ENCODE assay signal across 18 cellular contexts in genomic region chr2:41709702-41710599, GRCh38.
DNase-seq lines count a peak whose midpoint lies in the region; ATAC-seq and TF ChIP-seq lines count a peak whose summit lies in the region.
"Had no signal": no experiment of that assay in that cellular context is flagged by ENCODE, and none has a peak within 500 bp of the region (broad histone marks: within the 10 kb centered on the region; RNA-seq: fewer than 3 reads in every experiment).

No MANE protein-coding gene starts in this region.

- no peak for TF ChIP-seq POLR2A in IMR-90 (IDR thresholded peaks at IDR 0.05; ENCODE audit: low read depth, low read length)
- no peak for TF ChIP-seq POLR2A in adrenal gland (IDR thresholded peaks at IDR 0.05)

- no peak for TF ChIP-seq RAD21 in IMR-90 (IDR thresholded peaks at IDR 0.05; ENCODE audit: low read length)

- H3T11ph ChIP-seq in H9 (ENCODE audit: low read length), result no peak overlapping the region

- H3K9me3 ChIP-seq in IMR-90 (ENCODE audit: control insufficient read depth, insufficient read depth, low read length) (no peaks in the 10 kb centered on the region), H9 (ENCODE audit: control insufficient read depth, low read depth, low read length) (no peaks in the 10 kb centered on the region), adrenal gland (replicated peaks in 1 of 3) (no peaks in the 10 kb centered on the region)
- H3K9me3 ChIP-seq: esophagus muscularis mucosa, sigmoid colon had no signal

- no peak overlapping the region for H3K4me3 ChIP-seq in IMR-90 (ENCODE audit: insufficient read depth, low read depth, low read length)
- no peak overlapping the region for H3K4me3 ChIP-seq in epithelial cell of esophagus (ENCODE audit: low read length)
- no peak overlapping the region for H3K4me3 ChIP-seq in adrenal gland
- H3K4me3 ChIP-seq: esophagus muscularis mucosa, sigmoid colon had no signal

- H3K27ac Mint-ChIP-seq in H9, result no peak overlapping the region
- H3K27ac Mint-ChIP-seq: activated CD8-positive, alpha-beta memory T cell treated with anti-CD3 and anti-CD28 coated beads, Interleukin-2, amount 10 ng/mL, durations not matched to agents 7 days and 5 days; CD4-positive, CD25-positive, alpha-beta regulatory T cell; naive thymus-derived CD4-positive, alpha-beta T cell had no signal

- intact Hi-C loops in IMR-90 (cut with micrococcal nuclease), result loop anchor here (5.0 kb wide), 1 partner anchor 1803 kb away; no protein-coding TSS in a partner anchor
- intact Hi-C loops in adrenal gland (cut with DNase I), result no loop called here

- CTCF ChIA-PET in IMR-90 (lab: Yijun Ruan, JAX), result no interaction called here

- no peaks in the 10 kb centered on the region for H3K36me3 Mint-ChIP-seq in H9 (ENCODE audit: insufficient read depth in 1 of 3, low read depth in 3 of 3)
- H3K36me3 Mint-ChIP-seq: activated CD8-positive, alpha-beta memory T cell treated with anti-CD3 and anti-CD28 coated beads, Interleukin-2, amount 10 ng/mL, durations not matched to agents 7 days and 5 days; CD4-positive, CD25-positive, alpha-beta regulatory T cell; naive thymus-derived CD4-positive, alpha-beta T cell had no signal

- H4K20me1 ChIP-seq in IMR-90 (ENCODE audit: insufficient read depth, low read length) (no peaks in the 10 kb centered on the region), H9 (ENCODE audit: control insufficient read depth, insufficient read depth, insufficient read length) (no peaks in the 10 kb centered on the region)

- POLR2A ChIA-PET in IMR-90 (lab: Charles Lee; ENCODE audit: unreplicated experiment), result no interaction called here

- no CpG with 5 or more reads among the region's 10 CpGs for WGBS in IMR-90 (ENCODE audit: extremely low coverage in 2 of 2, insufficient read length in 1 of 2), 2 experiments
- no CpG with 5 or more reads among the region's 10 CpGs for WGBS in H9 (ENCODE audit: extremely low coverage, insufficient read length, low lambda C conversion rate)
- 49 to 62% (median 61%) methylated on average over 10 of the region's 10 CpGs for WGBS in adrenal gland, 4 donors

- peak overlapping the region; percentile 44; the same call in 1 of the 2 replicates for H3K18ac ChIP-seq in IMR-90 (ENCODE audit: low read depth, low read length)
- H3K18ac ChIP-seq in H9 (ENCODE audit: insufficient read length, low read depth, low read length), result no peak overlapping the region

- in situ Hi-C loops in IMR-90 (cut with MboI; ENCODE audit: low sequenced_read_pairs), result loop anchor here (25.0 kb wide), 1 partner anchor 1798 kb away; no protein-coding TSS in a partner anchor

- H3K4me1 Mint-ChIP-seq in H9, result peaks cover 0 to 3% of the 10 kb centered on the region in 2 experiments; a peak in 1 of 4 replicates
- H3K4me1 Mint-ChIP-seq: CD4-positive, CD25-positive, alpha-beta regulatory T cell; naive thymus-derived CD4-positive, alpha-beta T cell had no signal

- H3K4me2 ChIP-seq in IMR-90 (ENCODE audit: low read depth, low read length), result no peak overlapping the region
- H3K4me2 ChIP-seq in H9 (ENCODE audit: insufficient read depth, insufficient read length, low read length), result no peak overlapping the region

- TF ChIP-seq CTCF in IMR-90 (conservative IDR thresholded peaks at IDR 0.05; ENCODE audit: low read depth, low read length) (no peak), epithelial cell of esophagus (IDR thresholded peaks at IDR 0.05; ENCODE audit: insufficient read depth, low read depth, low read length, missing control alignments) (no peak), H9 (conservative IDR thresholded peaks at IDR 0.05) (no peak), adrenal gland (IDR thresholded peaks at IDR 0.05) (no peak)

- dilution Hi-C loops in IMR-90 (cut with HindIII; ENCODE audit: low sequenced_read_pairs, unreplicated experiment), result no loop called here

- ATAC-seq in GM18508 (IDR thresholded peaks at IDR 0.05; ENCODE audit: insufficient read depth, unreplicated experiment) (peak; percentile 51), GM21360 (IDR thresholded peaks at IDR 0.05; ENCODE audit: unreplicated experiment) (peak; percentile 33), IMR-90 (ENCODE audit: low read depth) (no peak)
- ATAC-seq: activated CD8-positive, alpha-beta memory T cell treated with anti-CD3 and anti-CD28 coated beads, Interleukin-2, amount 10 ng/mL, durations not matched to agents 7 days and 5 days; left ventricle myocardium superior; naive thymus-derived CD4-positive, alpha-beta T cell had no signal

- H4K5ac ChIP-seq in IMR-90 (ENCODE audit: low read depth, low read length) (no peak overlapping the region), H9 (ENCODE audit: insufficient read length, low read depth, low read length) (no peak overlapping the region)

- no peaks in the 10 kb centered on the region for H3K23me2 ChIP-seq in H9 (ENCODE audit: insufficient read length, low read depth, low read length, poor library complexity, severe bottlenecking)

- H3K4me1 ChIP-seq in IMR-90 (ENCODE audit: control insufficient read depth, insufficient read depth, low read length) (peaks cover 4% of the 10 kb centered on the region; the same call in 1 of the 2 replicates), H9 (ENCODE audit: insufficient read depth, low read length) (no peaks in the 10 kb centered on the region), adrenal gland (replicated peaks in 1 of 2) (peaks cover 0 to 1% of the 10 kb centered on the region in 2 donors)
- H3K4me1 ChIP-seq: sigmoid colon had no signal

- H2AK5ac ChIP-seq in IMR-90 (ENCODE audit: low read depth, low read length) (no peak overlapping the region), H9 (ENCODE audit: insufficient read length, low read length) (no peak overlapping the region)

- no peaks in the 10 kb centered on the region for H3K9me3 Mint-ChIP-seq in H9
- H3K9me3 Mint-ChIP-seq: CD4-positive, CD25-positive, alpha-beta regulatory T cell had no signal

- no peaks in the 10 kb centered on the region; the same call in 1 of the 2 replicates for H3K27me3 ChIP-seq in IMR-90 (ENCODE audit: control insufficient read depth, insufficient read depth, low read length)
- no peaks in the 10 kb centered on the region for H3K27me3 ChIP-seq in H9 (ENCODE audit: insufficient read depth, low read length)
- no peaks in the 10 kb centered on the region for H3K27me3 ChIP-seq in adrenal gland
- H3K27me3 ChIP-seq: esophagus muscularis mucosa, sigmoid colon had no signal

- no peak overlapping the region for H2BK120ac ChIP-seq in IMR-90 (ENCODE audit: low read depth, low read length)
- no peak overlapping the region for H2BK120ac ChIP-seq in H9 (ENCODE audit: low read depth, low read length, poor library complexity, severe bottlenecking)

- no peaks in the 10 kb centered on the region for H3K27me3 Mint-ChIP-seq in H9 (ENCODE audit: low read depth)

- no peak overlapping the region for H4K8ac ChIP-seq in IMR-90 (ENCODE audit: low read depth in 2 of 2, low read length in 2 of 2)
- H4K8ac ChIP-seq in H9 (replicated peaks; ENCODE audit: insufficient read length, low read depth, low read length), result no peak overlapping the region

- H3K27ac ChIP-seq in IMR-90 (ENCODE audit: insufficient read depth, low read length) (no peak overlapping the region), H9 (ENCODE audit: insufficient read length, low read depth, low read length) (no peak overlapping the region), adrenal gland (no peak overlapping the region)
- H3K27ac ChIP-seq: esophagus muscularis mucosa, sigmoid colon had no signal

- H3K79me2 ChIP-seq in H9 (ENCODE audit: insufficient read depth, low read length), result no peaks in the 10 kb centered on the region

- H2BK15ac ChIP-seq in IMR-90 (ENCODE audit: low read depth, low read length), result no peak overlapping the region
- H2BK15ac ChIP-seq in H9 (ENCODE audit: low read depth, low read length), result no peak overlapping the region

- H3K79me1 ChIP-seq in IMR-90 (ENCODE audit: low read depth in 1 of 2, low read length in 2 of 2) (no peaks in the 10 kb centered on the region), H9 (ENCODE audit: insufficient read depth, low read depth, low read length, poor library complexity, severe bottlenecking) (no peaks in the 10 kb centered on the region)

- H3K36me3 ChIP-seq in IMR-90 (ENCODE audit: control insufficient read depth, insufficient read depth, low read length) (no peaks in the 10 kb centered on the region), adrenal gland (replicated peaks in 1 of 2) (no peaks in the 10 kb centered on the region)
- H3K36me3 ChIP-seq: esophagus muscularis mucosa, sigmoid colon had no signal

- no peak overlapping the region for H2BK5ac ChIP-seq in IMR-90 (ENCODE audit: low read depth, low read length, poor library complexity, severe bottlenecking)
- no peak overlapping the region for H2BK5ac ChIP-seq in H9 (ENCODE audit: insufficient read length, low read length)

- H3K56ac ChIP-seq in IMR-90 (ENCODE audit: extremely low read depth, insufficient read depth, low read length), result no peak overlapping the region
- no peak overlapping the region for H3K56ac ChIP-seq in H9 (ENCODE audit: insufficient read length, low read depth, low read length)

- H3K4me3 Mint-ChIP-seq in H9, result no peak overlapping the region
- H3K4me3 Mint-ChIP-seq: activated CD8-positive, alpha-beta memory T cell treated with anti-CD3 and anti-CD28 coated beads, Interleukin-2, amount 10 ng/mL, durations not matched to agents 7 days and 5 days; CD4-positive, CD25-positive, alpha-beta regulatory T cell; naive thymus-derived CD4-positive, alpha-beta T cell had no signal

- H2BK20ac ChIP-seq in IMR-90 (ENCODE audit: low read depth, low read length), result no peak overlapping the region
- no peak overlapping the region for H2BK20ac ChIP-seq in H9 (ENCODE audit: low read depth, low read length, poor library complexity, severe bottlenecking)

- no peak overlapping the region for H3K4ac ChIP-seq in IMR-90 (ENCODE audit: low read depth, low read length)
- H3K4ac ChIP-seq in H9 (ENCODE audit: low read depth, low read length), result no peak overlapping the region

- H3K9ac ChIP-seq in IMR-90 (ENCODE audit: low read depth, low read length), result no peak overlapping the region
- H3K9ac ChIP-seq in H9 (ENCODE audit: extremely low read depth, insufficient read length, low read length), result no peak overlapping the region

- BruUV-seq in IMR-90 (replicated peaks; lab: Mats Ljungman, UMichigan), result no TSS peak

- no peak overlapping the region for H2BK12ac ChIP-seq in H9 (ENCODE audit: insufficient read length, low read depth, low read length)

- H3K14ac ChIP-seq in IMR-90 (replicated peaks; ENCODE audit: low read depth, low read length), result no peak overlapping the region
- H3K14ac ChIP-seq in H9 (ENCODE audit: insufficient read depth, low read length), result no peak overlapping the region

- no peaks in the 10 kb centered on the region for H3K9me1 ChIP-seq in IMR-90 (ENCODE audit: insufficient read depth, low read length)

- H2AFZ ChIP-seq in IMR-90 (replicated peaks; ENCODE audit: low read length, poor library complexity) (no peak overlapping the region), H9 (ENCODE audit: low read length) (no peak overlapping the region)

- no peak overlapping the region for H2AK9ac ChIP-seq in IMR-90 (replicated peaks; ENCODE audit: low read depth, low read length, poor library complexity)

- H4K91ac ChIP-seq in IMR-90 (ENCODE audit: insufficient read depth, low read depth, low read length) (no peak overlapping the region), H9 (ENCODE audit: insufficient read length, low read depth, low read length) (no peak overlapping the region)

- H3K23ac ChIP-seq in IMR-90 (ENCODE audit: low read depth, low read length) (no peak overlapping the region), H9 (ENCODE audit: insufficient read length, low read depth, low read length) (no peak overlapping the region)

- no peak for DNase-seq in IMR-90
- DNase-seq in epithelial cell of esophagus (ENCODE audit: low read depth), result peak; percentile 91
- DNase-seq in H9, result no peak
- DNase-seq in adrenal gland, result no peak
- DNase-seq in NCI-H82 (lab: John Stamatoyannopoulos, UW), result no peak
- no peak for DNase-seq in Ammon's horn (ENCODE audit: low spot score)
- DNase-seq: activated CD8-positive, alpha-beta memory T cell treated with anti-CD3 and anti-CD28 coated beads, Interleukin-2, amount 10 ng/mL, durations not matched to agents 7 days and 5 days; CD4-positive, CD25-positive, alpha-beta regulatory T cell; GDM1; left ventricle myocardium superior; naive thymus-derived CD4-positive, alpha-beta T cell; NCI-H1694; NCI-H748 treated with DMSO at 0.1 percent for 48 hours; SIG-M5; sigmoid colon had no signal
